In the genomic region with DNA sequence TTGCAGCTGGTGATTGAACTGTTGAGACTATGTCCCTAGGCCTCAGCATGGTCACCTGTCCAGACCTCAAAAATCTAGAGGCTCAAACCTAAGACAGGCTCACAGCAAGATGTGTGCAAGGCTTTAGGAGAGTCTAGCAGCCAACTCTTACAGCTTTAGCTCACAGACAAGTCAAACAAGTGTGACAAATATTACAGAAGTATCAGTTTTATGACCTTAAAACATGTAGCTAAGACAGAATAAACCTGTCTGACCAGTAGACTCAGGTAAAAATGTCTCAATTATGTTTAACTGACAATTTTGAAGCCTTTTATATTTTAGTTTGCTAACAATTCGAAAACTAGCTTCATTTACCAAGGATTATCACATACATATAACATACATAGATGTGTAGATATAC, we compare ENCODE assay signal across 33 cellular contexts.
"Had no signal": no experiment of that assay in that cellular context is flagged by ENCODE, and none has a peak within 500 bp of the region (broad histone marks: within the 10 kb centered on the region; RNA-seq: fewer than 3 reads in every experiment).

No MANE protein-coding gene starts in this region.

- H3K9me3 ChIP-seq: adrenal gland, body of pancreas had no signal

- H3K27ac ChIP-seq: adrenal gland, ascending aorta, body of pancreas, brain microvascular endothelial cell, breast epithelium, cardiac muscle cell had no signal

- H3K36me3 ChIP-seq: adrenal gland, ascending aorta, brain microvascular endothelial cell, cardiac muscle cell had no signal

- ATAC-seq: activated naive CD4-positive, alpha-beta T cell treated with anti-CD3 and anti-CD28 coated beads, Interleukin-2, amount 50 U/mL, for 72 hours; activated naive CD8-positive, alpha-beta T cell treated with anti-CD3 and anti-CD28 coated beads, Interleukin-2, amount 50 U/mL, for 24 hours; activated T-cell treated with anti-CD3 and anti-CD28 coated beads, Interleukin-2, amount 50 U/mL, for 4 hours; activated T-cell treated with anti-CD3 and anti-CD28 coated beads, Interleukin-2, amount 50 U/mL, for 72 hours; activated T-helper 17 cell treated with anti-CD3 and anti-CD28 coated beads, Interleukin-2, amount 50 U/mL, for 72 hours; body of pancreas had no signal

- H3K4me3 ChIP-seq: adrenal gland, ascending aorta, body of pancreas, breast epithelium, cardiac muscle cell had no signal

- H3K4me1 ChIP-seq: adrenal gland, ascending aorta, body of pancreas, breast epithelium had no signal

- DNase-seq: activated effector memory CD4-positive, alpha-beta T cell treated with anti-CD3 and anti-CD28 coated beads, Interleukin-2, amount 50 U/mL, for 16 hours; activated effector memory CD4-positive, alpha-beta T cell treated with Interleukin-2 at 50 U/mL for 16 hours; activated gamma-delta T cell; activated gamma-delta T cell treated with Interleukin-2 at 50 U/mL for 16 hours; activated naive CD4-positive, alpha-beta T cell; activated naive CD4-positive, alpha-beta T cell treated with anti-CD3 and anti-CD28 coated beads for 36 hours; activated naive CD4-positive, alpha-beta T cell treated with anti-CD3 and anti-CD28 coated beads, Interleukin-2, amount 10 ng/mL, durations not matched to agents 7 days and 5 days; activated naive CD4-positive, alpha-beta T cell treated with anti-CD3 and anti-CD28 coated beads, Interleukin-2, amount 50 U/mL, for 16 hours; activated naive CD4-positive, alpha-beta T cell treated with Interleukin-2 at 50 U/mL for 16 hours; activated naive CD8-positive, alpha-beta T cell treated with anti-CD3 and anti-CD28 coated beads for 36 hours; activated naive CD8-positive, alpha-beta T cell treated with anti-CD3 and anti-CD28 coated beads, Interleukin-2, amount 10 ng/mL, durations not matched to agents 7 days and 5 days; activated naive CD8-positive, alpha-beta T cell treated with anti-CD3 and anti-CD28 coated beads, Interleukin-2, amount 50 U/mL, for 24 hours; activated T-cell treated with anti-CD3 and anti-CD28 coated beads, Interleukin-2, amount 50 U/mL, for 4 hours; activated T-cell treated with anti-CD3 and anti-CD28 coated beads, Interleukin-2, amount 50 U/mL, for 48 hours; activated T-cell treated with anti-CD3 and anti-CD28 coated beads, Interleukin-2, amount 50 U/mL, for 72 hours; adrenal gland; amniotic stem cell; amygdala; anterior cingulate cortex; aorta; body of pancreas; brain microvascular endothelial cell; caudate nucleus; central memory CD4-positive, alpha-beta T cell; cerebellar nuclear complex had no signal

- H3K27me3 ChIP-seq: ascending aorta, body of pancreas, breast epithelium, cardiac muscle cell had no signal

- FAIRE-seq: astrocyte, bronchial epithelial cell, colon had no signal
